In the genomic region with DNA sequence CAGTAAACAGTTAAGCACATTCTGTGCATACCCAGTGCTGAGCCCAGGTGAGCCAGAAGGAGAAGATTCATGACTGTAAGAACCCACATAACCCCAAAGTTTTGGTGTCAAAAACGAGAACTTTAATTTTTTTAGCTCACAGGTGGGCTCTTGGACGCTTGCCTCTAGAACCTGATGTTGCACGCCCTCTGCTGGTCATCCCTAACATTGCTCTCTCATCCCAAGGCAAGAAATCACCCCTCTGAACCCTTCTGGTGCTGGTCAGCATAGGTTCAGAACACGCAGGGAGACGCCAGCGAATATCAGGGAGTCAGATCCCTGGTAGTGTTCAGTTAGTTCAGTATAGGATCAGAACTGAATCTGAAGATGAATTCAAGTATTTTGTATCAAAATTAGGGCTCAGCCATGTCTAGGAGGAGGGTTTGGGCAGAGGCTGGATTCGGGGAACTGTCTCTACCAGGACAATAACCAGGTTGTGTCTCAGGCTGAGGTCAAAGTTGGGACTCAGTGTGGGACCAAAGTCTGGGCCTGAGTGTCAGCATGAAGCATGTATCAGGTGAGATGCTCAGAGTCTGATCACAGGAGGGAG, we compare ENCODE assay signal across 8 cellular contexts.
A peak's percentile ranks its signal among the peaks of the same experiment; 100 is the strongest.
DNase-seq lines count a peak whose midpoint lies in the region; ATAC-seq and TF ChIP-seq lines count a peak whose summit lies in the region.

No MANE protein-coding gene starts in this region.

- no peak overlapping the region for H3K4me3 Mint-ChIP-seq in activated naive CD8-positive, alpha-beta T cell treated with anti-CD3 and anti-CD28 coated beads, Interleukin-2, amount 50 U/mL, for 24 hours

- ATAC-seq in activated naive CD8-positive, alpha-beta T cell treated with anti-CD3 and anti-CD28 coated beads, Interleukin-2, amount 50 U/mL, for 24 hours, result no peak
- no peak for ATAC-seq in HG03521 (IDR thresholded peaks at IDR 0.05; ENCODE audit: unreplicated experiment)

- H3K27ac Mint-ChIP-seq in activated naive CD8-positive, alpha-beta T cell treated with anti-CD3 and anti-CD28 coated beads, Interleukin-2, amount 50 U/mL, for 24 hours, result no peak overlapping the region

- H3K36me3 Mint-ChIP-seq in activated naive CD8-positive, alpha-beta T cell treated with anti-CD3 and anti-CD28 coated beads, Interleukin-2, amount 50 U/mL, for 24 hours (ENCODE audit: low read depth), result peaks cover 3% of the 10 kb centered on the region

- POLR2A ChIA-PET in RWPE1 (lab: Yijun Ruan, JAX; ENCODE audit: low non-redundant PET), result no interaction called here

- TF ChIP-seq CTCF in RWPE1 (conservative IDR thresholded peaks at IDR 0.05; ENCODE audit: low read depth), result peak; percentile 94

- no peak overlapping the region for H3K27ac ChIP-seq in RWPE1

- CTCF ChIA-PET in RWPE1 (lab: Yijun Ruan, JAX), result interaction anchor here (0.6 to 2.2 kb wide), 10 partner anchors 8 to 618 kb away, joined by 3 to 24 read pairs (median 3); no protein-coding TSS in a partner anchor

- H3K9me3 Mint-ChIP-seq in activated naive CD8-positive, alpha-beta T cell treated with anti-CD3 and anti-CD28 coated beads, Interleukin-2, amount 50 U/mL, for 24 hours, result no peaks in the 10 kb centered on the region

- peaks cover 73% of the 10 kb centered on the region for H3K4me1 Mint-ChIP-seq in activated naive CD8-positive, alpha-beta T cell treated with anti-CD3 and anti-CD28 coated beads, Interleukin-2, amount 50 U/mL, for 24 hours

- H3K27me3 Mint-ChIP-seq in activated naive CD8-positive, alpha-beta T cell treated with anti-CD3 and anti-CD28 coated beads, Interleukin-2, amount 50 U/mL, for 24 hours, result peaks cover 1% of the 10 kb centered on the region

- DNase-seq in DMS53 treated with DMSO at 0.1 percent for 48 hours (lab: John Stamatoyannopoulos, UW; ENCODE audit: unreplicated experiment) (peak; percentile 29), HuH-7 (ENCODE audit: low spot score) (peak; percentile 63), RWPE1 (ENCODE audit: low spot score) (no peak), iPS-NIHi11 (ENCODE audit: low spot score) (peak; percentile 48), KG1 (lab: John Stamatoyannopoulos, UW) (no peak)
- peak; percentile 72 for DNase-seq in activated naive CD8-positive, alpha-beta T cell treated with anti-CD3 and anti-CD28 coated beads, Interleukin-2, amount 50 U/mL, for 24 hours
- peak; percentile 72 for DNase-seq in stimulated activated CD4-positive, alpha-beta T cell treated with anti-CD3 and anti-CD28 coated beads, Interleukin-4, amount 100 ng/mL, for 24 hours

Comparison
In these comparisons a context has a peak if more than half of its experiments do, and no peak if none do; other contexts are left out.
1. DNase-seq: peak in DMS53 treated with DMSO at 0.1 percent for 48 hours (single experiment), HuH-7 (single experiment), activated naive CD8-positive, alpha-beta T cell treated with anti-CD3 and anti-CD28 coated beads, Interleukin-2, amount 50 U/mL, for 24 hours (single experiment), iPS-NIHi11 (single experiment) and stimulated activated CD4-positive, alpha-beta T cell treated with anti-CD3 and anti-CD28 coated beads, Interleukin-4, amount 100 ng/mL, for 24 hours (single experiment); none in RWPE1 (single experiment) and KG1 (single experiment).